In genomic region chr11:9094420-9094819, GRCh38 we compare ENCODE assay signal across 7 cellular contexts. TPM values are rescaled to one million over a fixed set of nuclear protein-coding genes. Genes with fewer than 3 reads are reported as not detected.
"Had no signal": no experiment of that assay in that cellular context is flagged by ENCODE, and none has a peak within 500 bp of the region (broad histone marks: within the 10 kb centered on the region; RNA-seq: fewer than 3 reads in every experiment).

No MANE protein-coding gene starts in this region.

- H3K4me3 ChIP-seq: GM23248, K562 had no signal

- H3K27ac ChIP-seq: GM23248 had no signal

- DNase-seq: GM23248, GOT3, H9, HCEC 1CT, IMR-90 had no signal

- ATAC-seq: K562 had no signal

RNA-seq across cellular contexts. Expression of gene SCUBE2, which starts 3.0 kb away (rescaled TPM):
- total RNA-seq: HT-29 had no signal
